1 cellular context compared by ENCODE assay signal in the genomic region with DNA sequence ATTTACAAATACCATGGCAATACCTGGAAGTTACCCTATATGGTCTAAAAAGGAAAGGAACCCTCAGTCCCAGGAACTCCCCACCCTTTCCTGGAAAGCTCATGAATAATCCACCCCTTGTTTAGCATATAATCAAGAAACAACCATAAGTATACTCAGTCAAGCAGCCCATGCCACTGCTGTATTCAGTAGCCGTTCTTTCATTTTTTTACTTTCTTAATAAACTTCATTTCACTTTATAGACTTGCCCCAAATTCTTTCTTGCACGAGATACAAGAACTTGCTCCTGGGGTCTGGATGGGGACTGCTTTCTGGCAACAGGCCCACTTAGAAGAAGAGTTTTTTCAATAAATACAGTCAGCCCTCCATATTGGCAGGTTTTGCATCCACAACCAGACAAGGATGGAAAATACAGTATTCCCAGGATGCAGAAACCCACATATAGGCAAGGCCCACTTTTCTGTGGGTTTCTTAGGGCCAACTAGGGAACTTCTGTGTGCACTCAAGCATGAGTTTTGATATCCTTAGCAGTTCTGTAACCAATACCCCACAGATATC.
TF ChIP-seq lines count a peak whose summit lies in the region.

No MANE protein-coding gene starts in this region.

TF ChIP-seq in H1, 55 proteins besides CTCF, POLR2A, EP300 and RAD21:
- no peak for TF ChIP-seq JUND (IDR thresholded peaks at IDR 0.05; ENCODE audit: low read length)
- peak; percentile 54 for TF ChIP-seq TAF7 (optimal IDR thresholded peaks at IDR 0.05; ENCODE audit: borderline replicate concordance, low read depth, low read length)
- peak; percentile 37; the same call in 1 of the 2 replicates for TF ChIP-seq TBP (IDR thresholded peaks at IDR 0.05; ENCODE audit: low read depth, low read length)
- TF ChIP-seq CHD2 (IDR thresholded peaks at IDR 0.05; ENCODE audit: low read length), result no peak
- TF ChIP-seq, protein P1, sequence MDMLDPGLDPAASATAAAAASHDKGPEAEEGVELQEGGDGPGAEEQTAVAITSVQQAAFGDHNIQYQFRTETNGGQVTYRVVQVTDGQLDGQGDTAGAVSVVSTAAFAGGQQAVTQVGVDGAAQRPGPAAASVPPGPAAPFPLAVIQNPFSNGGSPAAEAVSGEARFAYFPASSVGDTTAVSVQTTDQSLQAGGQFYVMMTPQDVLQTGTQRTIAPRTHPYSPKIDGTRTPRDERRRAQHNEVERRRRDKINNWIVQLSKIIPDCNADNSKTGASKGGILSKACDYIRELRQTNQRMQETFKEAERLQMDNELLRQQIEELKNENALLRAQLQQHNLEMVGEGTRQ (IDR thresholded peaks at IDR 0.05; ENCODE audit: low read length), result no peak
- no peak for TF ChIP-seq BACH1 (IDR thresholded peaks at IDR 0.05; ENCODE audit: low read length)
